Comparison of ENCODE assay signal across 8 cellular contexts in the genomic region with DNA sequence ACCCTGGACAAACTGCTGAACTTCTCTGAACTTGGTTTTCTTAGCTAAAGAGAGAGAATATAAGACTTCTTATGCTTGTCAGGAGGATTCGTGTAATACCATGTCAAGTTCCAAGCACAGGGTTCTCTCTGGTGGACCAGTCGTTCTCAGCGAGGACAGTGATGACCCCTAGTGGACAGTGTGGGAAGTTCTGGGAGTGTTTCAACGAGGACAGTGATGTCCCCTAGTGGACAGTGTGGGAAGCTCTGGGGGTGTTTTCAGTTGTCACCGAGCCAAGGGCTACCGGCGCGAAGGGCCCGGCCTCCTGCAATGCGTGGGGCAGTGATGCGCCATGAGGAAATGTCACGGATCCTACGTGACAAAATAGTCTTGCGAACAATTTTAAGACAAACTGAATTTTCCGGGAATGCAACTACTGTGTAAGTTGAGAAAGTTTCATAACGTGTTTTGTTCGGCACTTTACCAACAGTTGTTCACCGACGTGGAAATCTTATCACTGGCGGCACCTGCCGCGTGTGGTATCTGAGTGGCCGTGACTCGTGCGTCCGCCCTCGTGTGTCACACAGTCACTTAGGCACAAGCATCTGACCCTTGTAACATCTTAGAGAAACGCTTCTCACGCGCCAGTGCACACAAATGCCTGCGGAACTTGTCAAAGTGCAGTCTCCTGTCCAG. TPM values are rescaled to one million over a fixed set of nuclear protein-coding genes. Genes with fewer than 3 reads are reported as not detected.
DNase-seq lines count a peak whose midpoint lies in the region; ATAC-seq and TF ChIP-seq lines count a peak whose summit lies in the region.

No MANE protein-coding gene starts in this region.

- CTCF ChIA-PET in mammary epithelial cell (lab: Charles Lee; ENCODE audit: low non-redundant PET) = interaction anchor here (0.7 kb wide), 1 partner anchor 63 kb away, joined by 3 read pairs; no protein-coding TSS in a partner anchor

- no peak overlapping the region for H3K27ac ChIP-seq in WERI-Rb-1
- no peak overlapping the region for H3K27ac ChIP-seq in mammary epithelial cell (ENCODE audit: insufficient read depth, low read depth, low read length)

- peaks cover 6% of the 10 kb centered on the region for H3K4me1 ChIP-seq in mammary epithelial cell (ENCODE audit: insufficient read depth, low read length)

- H3K4me2 ChIP-seq in mammary epithelial cell (ENCODE audit: insufficient read depth, low read depth, low read length) = no peak overlapping the region

- H3K4me3 ChIP-seq in WERI-Rb-1 (ENCODE audit: low read depth, low read length) (no peak overlapping the region), mammary epithelial cell (replicated peaks in 1 of 3; ENCODE audit: insufficient read depth in 1 of 3, low read depth in 2 of 3, low read length in 3 of 3) (no peak overlapping the region)

- DNase-seq in AG20443 (ENCODE audit: low spot score) (peak; percentile 94), NCI-H2227 treated with DMSO at 0.1 percent for 48 hours (lab: John Stamatoyannopoulos, UW) (peak; percentile 76), WERI-Rb-1 (peak; percentile 77), mammary epithelial cell (peak; percentile 76), islet precursor cell (peak; percentile 93)
- DNase-seq in stimulated activated CD4-positive, alpha-beta T cell treated with anti-CD3 and anti-CD28 coated beads, Interleukin-1b, Interleukin-23, amount 100 ng/mL, for 24 hours (ENCODE audit: low read depth in 4 of 4, low spot score in 1 of 4) = peak; percentile 77 to 84 (median 78)

- no peak overlapping the region for H2AFZ ChIP-seq in mammary epithelial cell (ENCODE audit: low read depth, low read length)

- H3K27me3 ChIP-seq in WERI-Rb-1 (ENCODE audit: insufficient read depth, low read depth, severe bottlenecking) (no peaks in the 10 kb centered on the region), mammary epithelial cell (ENCODE audit: insufficient read depth, low read length) (no peaks in the 10 kb centered on the region)

- TF ChIP-seq CTCF in WERI-Rb-1 (IDR thresholded peaks at IDR 0.05; ENCODE audit: low read depth, low read length) = peak; percentile 96
- peak; percentile 100 for TF ChIP-seq CTCF in mammary epithelial cell (conservative IDR thresholded peaks at IDR 0.05 in 1 of 2, IDR thresholded peaks at IDR 0.05 in 1 of 2; ENCODE audit: extremely low read depth in 1 of 2, insufficient read depth in 1 of 2, low read depth in 1 of 2, low read length in 2 of 2)

- H3K9ac ChIP-seq in mammary epithelial cell (ENCODE audit: insufficient read depth, low read length) = no peak overlapping the region

- dilution Hi-C loops in mammary epithelial cell (cut with HindIII; ENCODE audit: low sequenced_read_pairs) = no loop called here

- WGBS in mammary epithelial cell (ENCODE audit: low coverage, missing lambda C conversion rate) = 30% methylated on average over 31 of the region's 31 CpGs

- in situ Hi-C loops in mammary epithelial cell (cut with MboI; ENCODE audit: low sequenced_read_pairs in 2 of 2) = no loop called here

- H3K9me3 ChIP-seq in WERI-Rb-1 (ENCODE audit: severe bottlenecking) = no peaks in the 10 kb centered on the region
- H3K9me3 ChIP-seq in mammary epithelial cell (replicated peaks; ENCODE audit: insufficient read depth, low read length) = no peaks in the 10 kb centered on the region

- intact Hi-C loops in mammary epithelial cell (cut with micrococcal nuclease) = loop anchor here (1.0 to 5.0 kb wide), 3 partner anchors 146 to 668 kb away; no protein-coding TSS in a partner anchor

- peak; percentile 84 for ATAC-seq in GM18909 (IDR thresholded peaks at IDR 0.05; ENCODE audit: poor library complexity, unreplicated experiment)
- ATAC-seq in HG03175 (IDR thresholded peaks at IDR 0.05; ENCODE audit: unreplicated experiment) = peak; percentile 85

- no TSS peak for BruUV-seq in mammary epithelial cell (replicated peaks; lab: Mats Ljungman, UMichigan)

- H3K36me3 ChIP-seq in WERI-Rb-1 (no peaks in the 10 kb centered on the region), mammary epithelial cell (ENCODE audit: insufficient read depth, low read length) (no peaks in the 10 kb centered on the region)

- H4K20me1 ChIP-seq in mammary epithelial cell (ENCODE audit: insufficient read depth, low read length) = no peaks in the 10 kb centered on the region

- no peaks in the 10 kb centered on the region for H3K79me2 ChIP-seq in mammary epithelial cell (ENCODE audit: insufficient read depth, low read length)

RNA-seq across cellular contexts. Expression of gene MUC4, which starts 39.3 kb away (rescaled TPM):
- not detected for total RNA-seq in mammary epithelial cell
- not detected for polyA plus RNA-seq in mammary epithelial cell
- polyA minus RNA-seq in mammary epithelial cell = not detected

RNA-seq across cellular contexts. Expression of gene TNK2, which starts 57.4 kb away (rescaled TPM):
- total RNA-seq in mammary epithelial cell = 100 to 1,000 TPM in 1 of 2 donors, 10 to 100 TPM in 1; 20.5 to 107 TPM
- 24.2 TPM for polyA plus RNA-seq in mammary epithelial cell
- 44.0 TPM for polyA minus RNA-seq in mammary epithelial cell
